ENCODE assay signal across 3 cellular contexts in genomic region chr1:227323164-227323955, GRCh38.
TF ChIP-seq lines count a peak whose summit lies in the region.

No MANE protein-coding gene starts in this region.

TF ChIP-seq in liver, 16 proteins besides CTCF, POLR2A, EP300 and RAD21:
- peak; percentile 11 for TF ChIP-seq FOXA2 (IDR thresholded peaks at IDR 0.05)
- TF ChIP-seq REST (IDR thresholded peaks at IDR 0.05), result no peak
- no peak for TF ChIP-seq MAX (IDR thresholded peaks at IDR 0.05)
- no peak for TF ChIP-seq EGR1 (IDR thresholded peaks at IDR 0.05; ENCODE audit: low read depth in 2 of 2)
- TF ChIP-seq RXRA (IDR thresholded peaks at IDR 0.05), result peak; percentile 61 to 74
- TF ChIP-seq JUND (IDR thresholded peaks at IDR 0.05), result peak in 1 of 2 donors; percentile 13
- peak; percentile 37 for TF ChIP-seq SP1 (IDR thresholded peaks at IDR 0.05)
- peak; percentile 12 to 52 for TF ChIP-seq HNF4A (conservative IDR thresholded peaks at IDR 0.05)
TF ChIP-seq in liver: peak in this region for 5.

TF ChIP-seq in HepG2, 621 proteins besides CTCF, POLR2A, EP300 and RAD21:
- TF ChIP-seq GABPA (IDR thresholded peaks at IDR 0.05; ENCODE audit: low read depth, low read length) (no peak), GABPA (CRISPR knock-in tag; IDR thresholded peaks at IDR 0.05; ENCODE audit: low read depth) (no peak), ZSCAN29 (CRISPR knock-in tag; conservative IDR thresholded peaks at IDR 0.05) (no peak), TCF7L2 (IDR thresholded peaks at IDR 0.05; ENCODE audit: low read depth, low read length) (no peak), SMARCE1 (IDR thresholded peaks at IDR 0.05; ENCODE audit: borderline replicate concordance) (no peak), HOXA3 (CRISPR knock-in tag; IDR thresholded peaks at IDR 0.05) (no peak), BCL6 (CRISPR knock-in tag; IDR thresholded peaks at IDR 0.05) (no peak), IRF2 (CRISPR knock-in tag; IDR thresholded peaks at IDR 0.05) (no peak), ZNF761 (CRISPR knock-in tag; conservative IDR thresholded peaks at IDR 0.05) (no peak), PRDM15 (CRISPR knock-in tag; IDR thresholded peaks at IDR 0.05) (no peak), IKZF1 (IDR thresholded peaks at IDR 0.05) (no peak), ARNTL (CRISPR knock-in tag; IDR thresholded peaks at IDR 0.05) (no peak), LBX2 (CRISPR knock-in tag; IDR thresholded peaks at IDR 0.05; ENCODE audit: borderline replicate concordance) (no peak), ZNF451 (CRISPR knock-in tag; IDR thresholded peaks at IDR 0.05) (no peak), ZNF598 (CRISPR knock-in tag; IDR thresholded peaks at IDR 0.05; ENCODE audit: borderline replicate concordance) (no peak)

TF ChIP-seq in endothelial cell of umbilical vein, 7 proteins besides CTCF, POLR2A, EP300 and RAD21:
- TF ChIP-seq EZH2 (IDR thresholded peaks at IDR 0.05; ENCODE audit: borderline replicate concordance, low read depth, low read length, severe bottlenecking), result no peak
- TF ChIP-seq JUN (IDR thresholded peaks at IDR 0.05; ENCODE audit: borderline replicate concordance, insufficient read depth, insufficient read length, low read depth), result no peak
- no peak for TF ChIP-seq FOS (IDR thresholded peaks at IDR 0.05; ENCODE audit: borderline replicate concordance, insufficient read depth, low read length)
- TF ChIP-seq MYC (IDR thresholded peaks at IDR 0.05; ENCODE audit: low read depth, low read length), result no peak
- no peak for TF ChIP-seq MAX (IDR thresholded peaks at IDR 0.05; ENCODE audit: insufficient read depth, insufficient read length)
TF ChIP-seq in endothelial cell of umbilical vein: peak in this region for 0.
